In genomic region chr18:58321986-58322385, GRCh38 we compare ENCODE assay signal across 8 cellular contexts.
DNase-seq lines count a peak whose midpoint lies in the region; ATAC-seq and TF ChIP-seq lines count a peak whose summit lies in the region.

No MANE protein-coding gene starts in this region.

- ATAC-seq in HG03025 (IDR thresholded peaks at IDR 0.05; ENCODE audit: low FRiP score, unreplicated experiment) (peak; percentile 80), GM21390 (IDR thresholded peaks at IDR 0.05; ENCODE audit: unreplicated experiment) (no peak)

- DNase-seq in GM12865 (ENCODE audit: low read depth) = peak; percentile 71
- peak; percentile 33 for DNase-seq in NCI-H345 treated with DMSO at 0.1 percent for 48 hours (lab: John Stamatoyannopoulos, UW; ENCODE audit: unreplicated experiment)
- DNase-seq in activated CD4-positive, alpha-beta T cell treated with anti-CD3 and anti-CD28 coated beads for 1 hour = peak; percentile 25
- peak; percentile 77 to 89 for DNase-seq in dermis microvascular lymphatic vessel endothelial cell (ENCODE audit: low read depth in 2 of 2)
- peak; percentile 64 for DNase-seq in medulla oblongata (ENCODE audit: extremely low spot score)
- DNase-seq in superior temporal gyrus (ENCODE audit: extremely low spot score) = peak; percentile 84

- TF ChIP-seq CTCF in GM12865 (IDR thresholded peaks at IDR 0.05; ENCODE audit: insufficient read depth, low read depth, low read length, missing control alignments) = peak; percentile 40

- no peak overlapping the region for H3K4me3 ChIP-seq in GM12865 (ENCODE audit: low read depth, low read length)

Comparison
In these comparisons a context has a peak if more than half of its experiments do, and no peak if none do; other contexts are left out.
1. DNase-seq: peak in every context shown above with its lines; median percentile 84 in superior temporal gyrus; 83 in dermis microvascular lymphatic vessel endothelial cell; 71 in GM12865; 64 in medulla oblongata; 33 in NCI-H345 treated with DMSO at 0.1 percent for 48 hours; 25 in activated CD4-positive, alpha-beta T cell treated with anti-CD3 and anti-CD28 coated beads for 1 hour.